21 cellular contexts compared by ENCODE assay signal in genomic region chr7:4343272-4344000, GRCh38.
"Had no signal": no experiment of that assay in that cellular context is flagged by ENCODE, and none has a peak within 500 bp of the region (broad histone marks: within the 10 kb centered on the region; RNA-seq: fewer than 3 reads in every experiment).

No MANE protein-coding gene starts in this region.

- DNase-seq: kidney; left cardiac atrium; left ventricle myocardium inferior; mesenchymal stem cell; midbrain; psoas muscle; retina; spleen; stimulated activated CD4-positive, alpha-beta T cell treated with anti-CD3 and anti-CD28 coated beads, Interleukin-15, amount 100 ng/mL, for 24 hours; stimulated activated CD4-positive, alpha-beta T cell treated with anti-CD3 and anti-CD28 coated beads, Interleukin-1b, Interleukin-23, amount 100 ng/mL, for 48 hours; stimulated activated CD4-positive, alpha-beta T cell treated with anti-CD3 and anti-CD28 coated beads, Interleukin-4, amount 100 ng/mL, for 24 hours; tibial artery; upper lobe of right lung had no signal

- H3K4me1 ChIP-seq: foreskin keratinocyte, left ventricle myocardium inferior, psoas muscle, spleen, tibial artery, upper lobe of right lung had no signal

- H3K27me3 Mint-ChIP-seq: dendritic cell treated with granulocyte-macrophage colony-stimulating factor and Interleukin-4, amounts not matched to agents 40 ng/mL and 50 ng/mL, for 4 days; stimulated activated memory B cell treated with anti-CD40 and anti-IgM and Interleukin-4, amounts not matched to agents 10 μg/mL and 1 μg/mL and 100 μg/mL, for 72 hours; stimulated activated naive CD8-positive, alpha-beta T cell treated with anti-CD3 and anti-CD28 coated beads, Interleukin-15, Interleukin-2, amounts not matched to agents 100 ng/mL and 50 ng/mL, for 24 hours had no signal

- H3K27ac ChIP-seq: foreskin keratinocyte, left ventricle myocardium inferior, psoas muscle, spleen, tibial artery, upper lobe of right lung had no signal

- H3K4me3 ChIP-seq: left ventricle myocardium inferior, lung, psoas muscle, spleen, tibial artery, upper lobe of right lung had no signal

- H3K36me3 ChIP-seq: left ventricle myocardium inferior, spleen, tibial artery, upper lobe of right lung had no signal

- FAIRE-seq: colon, kidney had no signal

- H3K4me3 Mint-ChIP-seq: dendritic cell treated with granulocyte-macrophage colony-stimulating factor and Interleukin-4, amounts not matched to agents 40 ng/mL and 50 ng/mL, for 4 days; natural killer cell treated with Interleukin-12 subunit alpha and Interleukin-12 subunit beta and Interleukin-15 and Interleukin-18, amount 100 ng/mL, for 72 hours; stimulated activated memory B cell treated with anti-CD40 and anti-IgM and Interleukin-4, amounts not matched to agents 10 μg/mL and 1 μg/mL and 100 μg/mL, for 72 hours; stimulated activated naive CD8-positive, alpha-beta T cell treated with anti-CD3 and anti-CD28 coated beads, Interleukin-15, Interleukin-2, amounts not matched to agents 100 ng/mL and 50 ng/mL, for 24 hours had no signal

- ATAC-seq: foreskin keratinocyte; left cardiac atrium; natural killer cell treated with Interleukin-12 subunit alpha and Interleukin-12 subunit beta and Interleukin-15 and Interleukin-18, amount 100 ng/mL, for 72 hours; psoas muscle; sciatic nerve; stimulated activated memory B cell treated with anti-CD40 and anti-IgM and Interleukin-4, amounts not matched to agents 10 μg/mL and 1 μg/mL and 100 μg/mL, for 72 hours; upper lobe of right lung had no signal

- H3K4me1 Mint-ChIP-seq: stimulated activated memory B cell treated with anti-CD40 and anti-IgM and Interleukin-4, amounts not matched to agents 10 μg/mL and 1 μg/mL and 100 μg/mL, for 72 hours had no signal

- H3K27me3 ChIP-seq: foreskin keratinocyte, spleen, tibial artery, upper lobe of right lung had no signal

- H3K9me3 ChIP-seq: psoas muscle, upper lobe of right lung had no signal

- H3K27ac Mint-ChIP-seq: dendritic cell treated with granulocyte-macrophage colony-stimulating factor and Interleukin-4, amounts not matched to agents 40 ng/mL and 50 ng/mL, for 4 days; natural killer cell treated with Interleukin-12 subunit alpha and Interleukin-12 subunit beta and Interleukin-15 and Interleukin-18, amount 100 ng/mL, for 72 hours; stimulated activated memory B cell treated with anti-CD40 and anti-IgM and Interleukin-4, amounts not matched to agents 10 μg/mL and 1 μg/mL and 100 μg/mL, for 72 hours; stimulated activated naive CD8-positive, alpha-beta T cell treated with anti-CD3 and anti-CD28 coated beads, Interleukin-15, Interleukin-2, amounts not matched to agents 100 ng/mL and 50 ng/mL, for 24 hours had no signal
